In genomic region chr11:125887373-125888324, GRCh38 we compare ENCODE assay signal across 8 cellular contexts. TPM values are rescaled to one million over a fixed set of nuclear protein-coding genes. Genes with fewer than 3 reads are reported as not detected.
DNase-seq lines count a peak whose midpoint lies in the region; ATAC-seq and TF ChIP-seq lines count a peak whose summit lies in the region.

Gene HYLS1 (plus strand): TSS chr11:125887668. CDS start chr11:125899369, 11,701 bp downstream.

- H3K4me3 ChIP-seq in HUES6 (ENCODE audit: low read depth, low read length) (peak within 1 kb of the TSS; percentile 80), epithelial cell of proximal tubule (ENCODE audit: low read depth, low read length) (peak within 1 kb of the TSS; percentile 82)

- H3K27me3 ChIP-seq in HUES6 (ENCODE audit: control insufficient read depth, insufficient read depth, low read length): peaks cover 2% of the 10 kb centered on the region; the same call in 1 of the 2 replicates

- DNase-seq in DMS 273 treated with DMSO at 0.1 percent for 48 hours (lab: John Stamatoyannopoulos, UW) (peak; percentile 49), OCI-M1 (lab: John Stamatoyannopoulos, UW) (peak; percentile 98), epithelial cell of proximal tubule (ENCODE audit: low read depth) (peak; percentile 84), mucosa of gallbladder (ENCODE audit: low spot score) (peak; percentile 96)
- DNase-seq in activated T-cell treated with anti-CD3 and anti-CD28 coated beads, Interleukin-2, amount 50 U/mL, for 1 hour: peak; percentile 96
- peak; percentile 88 for DNase-seq in stimulated activated CD8-positive, alpha-beta memory T cell treated with anti-CD3 and anti-CD28 coated beads, Interleukin-4, amount 100 ng/mL, for 4 hours (ENCODE audit: low read depth in 2 of 2, low spot score in 1 of 2)

- TF ChIP-seq CTCF in epithelial cell of proximal tubule (conservative IDR thresholded peaks at IDR 0.05; ENCODE audit: low read depth, low read length): no peak

- peaks cover 4% of the 10 kb centered on the region; the same call in 1 of the 2 replicates for H3K4me1 ChIP-seq in HUES6 (ENCODE audit: control insufficient read depth, insufficient read depth, low read length)

- peak; percentile 87 for ATAC-seq in GM21447 (IDR thresholded peaks at IDR 0.05; ENCODE audit: unreplicated experiment)

- peaks cover 11% of the 10 kb centered on the region for H3K9me3 ChIP-seq in HUES6 (ENCODE audit: control insufficient read depth, insufficient read depth, low read depth, low read length)

- H3K9ac ChIP-seq in HUES6 (ENCODE audit: low read length): peak within 1 kb of the TSS; percentile 89

- H3K27ac ChIP-seq in HUES6 (ENCODE audit: low read depth, low read length): peak within 1 kb of the TSS; percentile 77

- peaks cover 6% of the 10 kb centered on the region; the same call in 1 of the 2 replicates for H3K36me3 ChIP-seq in HUES6 (ENCODE audit: control insufficient read depth, insufficient read depth, low read length)

RNA-seq across cellular contexts. Expression of gene HYLS1, which starts in this region (rescaled TPM):
- 9.3 and 11.3 TPM in 2 replicates for total RNA-seq in epithelial cell of proximal tubule
- total RNA-seq in mucosa of gallbladder: 4.8 TPM

Comparison
In these comparisons a context has a peak if more than half of its experiments do, and no peak if none do; other contexts are left out.
1. Peak in every context shown above with its lines: DNase-seq, ATAC-seq, H3K4me3 ChIP-seq and H3K27ac ChIP-seq.